In the genomic region with DNA sequence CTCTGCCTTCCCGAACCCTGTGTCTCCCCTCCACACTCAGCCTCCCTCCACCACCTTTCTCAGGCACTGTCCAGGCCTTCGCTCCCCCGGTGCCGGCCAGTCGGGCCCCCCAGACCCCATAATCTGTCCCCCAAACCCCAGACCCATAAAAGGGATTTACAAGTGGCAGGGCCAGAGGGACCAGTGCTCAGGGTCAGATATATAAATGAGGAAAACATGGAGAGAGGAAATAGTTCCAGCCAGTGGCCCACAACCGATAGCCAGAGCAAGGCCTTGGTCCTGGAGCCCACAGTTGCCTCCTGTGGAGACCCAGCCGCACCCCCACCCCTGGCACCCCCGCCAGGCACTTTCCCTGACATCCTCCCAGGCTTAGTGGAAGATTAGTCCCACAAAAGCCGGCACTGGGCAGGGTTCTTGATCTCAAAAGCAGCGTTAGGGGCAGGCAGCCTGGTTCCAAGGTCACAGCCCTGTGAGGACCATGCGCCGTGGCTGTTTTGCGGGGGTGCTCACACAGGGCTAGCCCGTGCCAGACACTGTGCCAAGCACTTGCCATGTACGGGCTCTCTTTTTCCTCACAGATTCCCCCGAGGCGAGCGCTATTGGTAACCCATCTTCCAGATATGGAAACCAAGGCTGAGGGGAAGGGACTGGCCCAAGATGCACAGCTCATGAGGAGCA, we compare ENCODE assay signal across 8 cellular contexts. TPM values are rescaled to one million over a fixed set of nuclear protein-coding genes. Genes with fewer than 3 reads are reported as not detected.
DNase-seq lines count a peak whose midpoint lies in the region; ATAC-seq and TF ChIP-seq lines count a peak whose summit lies in the region.

No MANE protein-coding gene starts in this region.

- H3K9me2 ChIP-seq in GM23338 (ENCODE audit: insufficient read depth): no peaks in the 10 kb centered on the region

- H3K27me3 ChIP-seq in GM23338 (ENCODE audit: insufficient read depth) (peaks cover 42% of the 10 kb centered on the region), sigmoid colon (peaks cover 0 to 18% (median 0%) of the 10 kb centered on the region in 3 donors)

- H3K9me3 ChIP-seq in sigmoid colon: no peaks in the 10 kb centered on the region

- no peak for TF ChIP-seq EP300 in sigmoid colon (IDR thresholded peaks at IDR 0.05)

- H3K36me3 ChIP-seq in GM23338 (ENCODE audit: insufficient read depth) (no peaks in the 10 kb centered on the region), sigmoid colon (no peaks in the 10 kb centered on the region)

- H3K27ac Mint-ChIP-seq in GM23338: peak overlapping the region; percentile 80
- no peak overlapping the region for H3K27ac Mint-ChIP-seq in activated CD4-positive, alpha-beta memory T cell treated with anti-CD3 and anti-CD28 coated beads, Interleukin-2, amount 10 ng/mL, durations not matched to agents 7 days and 5 days

- H3K27me3 Mint-ChIP-seq in GM23338 (ENCODE audit: insufficient read depth, low read depth, poor library complexity): peaks cover 42% of the 10 kb centered on the region
- H3K27me3 Mint-ChIP-seq in activated CD4-positive, alpha-beta memory T cell treated with anti-CD3 and anti-CD28 coated beads, Interleukin-2, amount 10 ng/mL, durations not matched to agents 7 days and 5 days: peaks cover 53% of the 10 kb centered on the region

- 0 out of 2 replicates have a peak overlapping the region, but pooled peaks have one; percentile 74 for H2AFZ ChIP-seq in GM23338

- intact Hi-C loops in left ventricle myocardium superior (cut with micrococcal nuclease): no loop called here
- intact Hi-C loops in sigmoid colon (cut with DNase I): loop anchor here (5.0 kb wide), 1 partner anchor 115 kb away; no protein-coding TSS in a partner anchor
- intact Hi-C loops in posterior vena cava (cut with DNase I): loop anchor here in 1 of 2 donors (5.0 kb wide), 1 partner anchor 105 kb away; no protein-coding TSS in a partner anchor

- CTCF ChIA-PET in activated CD4-positive, alpha-beta memory T cell treated with anti-CD3 and anti-CD28 coated beads, Interleukin-2, amount 10 ng/mL, durations not matched to agents 7 days and 5 days (lab: Charles Lee): no interaction called here

- WGBS in sigmoid colon, 2 donors: 34 to 62% methylated on average over 18 of the region's 18 CpGs

- no peaks in the 10 kb centered on the region for H3K36me3 Mint-ChIP-seq in GM23338 (ENCODE audit: low read depth)
- peaks cover 2% of the 10 kb centered on the region for H3K36me3 Mint-ChIP-seq in activated CD4-positive, alpha-beta memory T cell treated with anti-CD3 and anti-CD28 coated beads, Interleukin-2, amount 10 ng/mL, durations not matched to agents 7 days and 5 days (ENCODE audit: low read depth)

- DNase-seq in GM23338 (ENCODE audit: low spot score) (no peak), left ventricle myocardium superior (peak; percentile 56), sigmoid colon (no peak), DMS114 treated with DMSO at 0.1 percent for 48 hours (lab: John Stamatoyannopoulos, UW; ENCODE audit: unreplicated experiment) (no peak), posterior vena cava (ENCODE audit: low spot score) (no peak)
- DNase-seq in activated CD4-positive, alpha-beta memory T cell treated with anti-CD3 and anti-CD28 coated beads, Interleukin-2, amount 10 ng/mL, durations not matched to agents 7 days and 5 days: no peak

- ATAC-seq in GM23338: no peak
- ATAC-seq in left ventricle myocardium superior: no peak
- no peak for ATAC-seq in GM18498 (IDR thresholded peaks at IDR 0.05; ENCODE audit: unreplicated experiment)
- no peak for ATAC-seq in GM18517 (IDR thresholded peaks at IDR 0.05; ENCODE audit: unreplicated experiment)

- H3K4me2 ChIP-seq in GM23338: peak overlapping the region; percentile 94

- H3K4me3 ChIP-seq in GM23338 (peak overlapping the region; percentile 80), sigmoid colon (peak overlapping the region; percentile 49 to 60 (median 56))

- H3K4me1 ChIP-seq in GM23338 (ENCODE audit: insufficient read depth) (peaks cover 48% of the 10 kb centered on the region), sigmoid colon (peaks cover 0 to 53% (median 42%) of the 10 kb centered on the region in 4 donors)

- TF ChIP-seq CTCF in GM23338 (conservative IDR thresholded peaks at IDR 0.05; ENCODE audit: low read depth in 2 of 2) (no peak), sigmoid colon (IDR thresholded peaks at IDR 0.05) (no peak)

- peaks cover 7% of the 10 kb centered on the region for H4K20me1 ChIP-seq in GM23338 (replicated peaks; ENCODE audit: insufficient read depth)

- POLR2A ChIA-PET in activated CD4-positive, alpha-beta memory T cell treated with anti-CD3 and anti-CD28 coated beads, Interleukin-2, amount 10 ng/mL, durations not matched to agents 7 days and 5 days (lab: Charles Lee): no interaction called here

- H3K4me1 Mint-ChIP-seq in GM23338: peaks cover 54% of the 10 kb centered on the region
- peaks cover 13% of the 10 kb centered on the region for H3K4me1 Mint-ChIP-seq in activated CD4-positive, alpha-beta memory T cell treated with anti-CD3 and anti-CD28 coated beads, Interleukin-2, amount 10 ng/mL, durations not matched to agents 7 days and 5 days

- peaks cover 14% of the 10 kb centered on the region for H3F3A ChIP-seq in GM23338 (replicated peaks; ENCODE audit: low read depth)

- no peak for TF ChIP-seq POLR2A in sigmoid colon (IDR thresholded peaks at IDR 0.05)

- 0 out of 2 replicates have a peak overlapping the region, but pooled peaks have one; percentile 19 for H3K27ac ChIP-seq in GM23338 (ENCODE audit: low read depth)
- H3K27ac ChIP-seq in sigmoid colon: peak overlapping the region; percentile 81 to 84 (median 82)

- H3K4me3 Mint-ChIP-seq in GM23338: peak overlapping the region; percentile 84
- H3K4me3 Mint-ChIP-seq in activated CD4-positive, alpha-beta memory T cell treated with anti-CD3 and anti-CD28 coated beads, Interleukin-2, amount 10 ng/mL, durations not matched to agents 7 days and 5 days: peak overlapping the region; percentile 74

- H3K9me3 Mint-ChIP-seq in GM23338: no peaks in the 10 kb centered on the region; the same call in 2 of the 3 replicates
- no peaks in the 10 kb centered on the region for H3K9me3 Mint-ChIP-seq in activated CD4-positive, alpha-beta memory T cell treated with anti-CD3 and anti-CD28 coated beads, Interleukin-2, amount 10 ng/mL, durations not matched to agents 7 days and 5 days

- peaks cover 8% of the 10 kb centered on the region for H3K79me2 ChIP-seq in GM23338 (replicated peaks; ENCODE audit: insufficient read depth)

TF ChIP-seq in GM23338, 12 proteins besides CTCF, POLR2A, EP300 and RAD21 (continues in another document):
- TF ChIP-seq EZH2 (IDR thresholded peaks at IDR 0.05; ENCODE audit: low read depth, unreplicated experiment) (no peak), CREB1 (CRISPR knock-in tag; IDR thresholded peaks at IDR 0.05; ENCODE audit: low read depth) (no peak), ZNF331 (CRISPR knock-in tag; IDR thresholded peaks at IDR 0.05; ENCODE audit: low read depth) (no peak)
- TF ChIP-seq, protein P1, sequence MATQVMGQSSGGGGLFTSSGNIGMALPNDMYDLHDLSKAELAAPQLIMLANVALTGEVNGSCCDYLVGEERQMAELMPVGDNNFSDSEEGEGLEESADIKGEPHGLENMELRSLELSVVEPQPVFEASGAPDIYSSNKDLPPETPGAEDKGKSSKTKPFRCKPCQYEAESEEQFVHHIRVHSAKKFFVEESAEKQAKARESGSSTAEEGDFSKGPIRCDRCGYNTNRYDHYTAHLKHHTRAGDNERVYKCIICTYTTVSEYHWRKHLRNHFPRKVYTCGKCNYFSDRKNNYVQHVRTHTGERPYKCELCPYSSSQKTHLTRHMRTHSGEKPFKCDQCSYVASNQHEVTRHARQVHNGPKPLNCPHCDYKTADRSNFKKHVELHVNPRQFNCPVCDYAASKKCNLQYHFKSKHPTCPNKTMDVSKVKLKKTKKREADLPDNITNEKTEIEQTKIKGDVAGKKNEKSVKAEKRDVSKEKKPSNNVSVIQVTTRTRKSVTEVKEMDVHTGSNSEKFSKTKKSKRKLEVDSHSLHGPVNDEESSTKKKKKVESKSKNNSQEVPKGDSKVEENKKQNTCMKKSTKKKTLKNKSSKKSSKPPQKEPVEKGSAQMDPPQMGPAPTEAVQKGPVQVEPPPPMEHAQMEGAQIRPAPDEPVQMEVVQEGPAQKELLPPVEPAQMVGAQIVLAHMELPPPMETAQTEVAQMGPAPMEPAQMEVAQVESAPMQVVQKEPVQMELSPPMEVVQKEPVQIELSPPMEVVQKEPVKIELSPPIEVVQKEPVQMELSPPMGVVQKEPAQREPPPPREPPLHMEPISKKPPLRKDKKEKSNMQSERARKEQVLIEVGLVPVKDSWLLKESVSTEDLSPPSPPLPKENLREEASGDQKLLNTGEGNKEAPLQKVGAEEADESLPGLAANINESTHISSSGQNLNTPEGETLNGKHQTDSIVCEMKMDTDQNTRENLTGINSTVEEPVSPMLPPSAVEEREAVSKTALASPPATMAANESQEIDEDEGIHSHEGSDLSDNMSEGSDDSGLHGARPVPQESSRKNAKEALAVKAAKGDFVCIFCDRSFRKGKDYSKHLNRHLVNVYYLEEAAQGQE (IDR thresholded peaks at IDR 0.05; ENCODE audit: unreplicated experiment): no peak

RNA-seq across cellular contexts. Expression of gene PLXND1, which starts 1.1 kb away (rescaled TPM):
- total RNA-seq in GM23338 (2014; rRNA removed; shearing (Covaris generic)): 30.7 and 60.4 TPM in 2 replicates
- 13.3 and 14.7 TPM in 2 replicates for polyA plus RNA-seq in GM23338 (2016; fragmentation: Nextera tagmentation; extraction: Ambion mirVana)
- total RNA-seq in activated CD4-positive, alpha-beta memory T cell treated with anti-CD3 and anti-CD28 coated beads, Interleukin-2, amount 10 ng/mL, durations not matched to agents 7 days and 5 days: 10 to 100 TPM; 13.4 to 18.0 TPM
- total RNA-seq in left ventricle myocardium superior: 56.6 TPM
- 10 to 100 TPM; 36.9 to 77.0 (median 61.8) TPM for total RNA-seq in sigmoid colon
- 10 to 100 TPM in 2 of 3 donors, 1 to 10 TPM in 1; 9.6 to 42.0 (median 15.7) TPM for polyA plus RNA-seq in sigmoid colon
- total RNA-seq in posterior vena cava: 100 to 1,000 TPM; 155 to 241 TPM
